21 cellular contexts compared by ENCODE assay signal in the genomic region with DNA sequence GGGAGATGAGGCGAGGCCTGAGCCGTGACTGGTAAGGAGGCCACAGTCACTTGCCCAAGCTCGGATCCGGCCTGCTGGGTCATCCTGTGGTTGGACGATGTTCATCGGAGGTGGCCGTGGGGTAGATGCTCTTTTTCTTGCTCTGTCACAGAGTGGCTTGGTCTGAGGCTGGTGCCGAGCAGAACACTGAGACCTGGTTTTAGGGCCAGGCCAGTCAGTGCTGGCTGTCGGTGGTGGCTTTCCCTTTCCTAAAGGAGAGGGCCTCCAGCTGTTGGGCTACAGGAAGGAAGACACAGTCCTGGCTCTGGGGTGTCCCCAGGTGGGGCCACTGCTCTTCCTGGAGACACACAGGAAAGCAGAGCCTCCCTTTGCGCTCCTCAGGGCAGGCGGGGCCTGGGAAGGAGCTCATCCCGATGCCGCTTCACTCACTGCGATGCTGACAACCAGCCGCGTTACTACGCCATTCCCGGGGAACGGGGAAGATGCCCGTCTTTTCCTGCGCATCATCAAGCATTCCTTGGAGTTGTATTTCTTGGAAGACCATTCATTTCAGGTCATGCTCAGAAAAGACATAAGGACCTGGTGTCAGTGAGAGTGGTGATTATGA.
DNase-seq lines count a peak whose midpoint lies in the region; ATAC-seq and TF ChIP-seq lines count a peak whose summit lies in the region.
"Had no signal": no experiment of that assay in that cellular context is flagged by ENCODE, and none has a peak within 500 bp of the region (broad histone marks: within the 10 kb centered on the region; RNA-seq: fewer than 3 reads in every experiment).

No MANE protein-coding gene starts in this region.

- H3K4me3 ChIP-seq in heart right ventricle: no peak overlapping the region
- H3K4me3 ChIP-seq: BLaER1, GM12878, GM23338 had no signal

- H3K36me3 Mint-ChIP-seq in nephron progenitor cell (ENCODE audit: low read depth): no peaks in the 10 kb centered on the region
- H3K36me3 Mint-ChIP-seq in progenitor cell of endocrine pancreas (ENCODE audit: insufficient read depth): no peaks in the 10 kb centered on the region
- H3K36me3 Mint-ChIP-seq in CD14-positive monocyte: no peaks in the 10 kb centered on the region
- H3K36me3 Mint-ChIP-seq: CD8-positive, alpha-beta memory T cell had no signal

- H3K27me3 Mint-ChIP-seq in nephron progenitor cell (ENCODE audit: low read depth, poor library complexity) (peaks cover 20% of the 10 kb centered on the region), progenitor cell of endocrine pancreas (peaks cover 69% of the 10 kb centered on the region), CD14-positive monocyte (ENCODE audit: low read depth in 3 of 3) (peaks cover 0 to 4% (median 3%) of the 10 kb centered on the region in 3 donors)
- H3K27me3 Mint-ChIP-seq: B cell had no signal

- H3K27ac ChIP-seq in heart right ventricle: no peak overlapping the region
- H3K27ac ChIP-seq in caudate nucleus (ENCODE audit: low read depth, low read length): peak overlapping the region; percentile 48
- H3K27ac ChIP-seq: BLaER1, C4-2B had no signal

- H3K4me1 Mint-ChIP-seq in nephron progenitor cell: peaks cover 57% of the 10 kb centered on the region
- peaks cover 4% of the 10 kb centered on the region for H3K4me1 Mint-ChIP-seq in progenitor cell of endocrine pancreas (ENCODE audit: low read depth)
- no peaks in the 10 kb centered on the region for H3K4me1 Mint-ChIP-seq in CD14-positive monocyte
- H3K4me1 Mint-ChIP-seq: B cell; CD8-positive, alpha-beta memory T cell; GM23338 had no signal

- no peaks in the 10 kb centered on the region for H3K36me3 ChIP-seq in heart right ventricle
- H3K36me3 ChIP-seq: BLaER1 had no signal

- H3K9me3 ChIP-seq in heart right ventricle: no peaks in the 10 kb centered on the region
- H3K9me3 ChIP-seq: BLaER1 had no signal

- no peaks in the 10 kb centered on the region for H3K4me1 ChIP-seq in heart right ventricle

- intact Hi-C loops in cardiac septum (cut with DNase I): no loop called here
- intact Hi-C loops in heart right ventricle (cut with DNase I): no loop called here
- intact Hi-C loops in CD14-positive monocyte (cut with micrococcal nuclease): no loop called here

- no peak overlapping the region for H3K4me3 Mint-ChIP-seq in nephron progenitor cell
- no peak overlapping the region for H3K4me3 Mint-ChIP-seq in progenitor cell of endocrine pancreas (ENCODE audit: low read depth)
- no peak overlapping the region for H3K4me3 Mint-ChIP-seq in CD14-positive monocyte
- H3K4me3 Mint-ChIP-seq: B cell; CD4-positive, alpha-beta T cell; CD8-positive, alpha-beta memory T cell; GM23338 had no signal

- no peak for ATAC-seq in heart right ventricle
- ATAC-seq: GM12878, GM23338 had no signal

- TF ChIP-seq CTCF in heart right ventricle (IDR thresholded peaks at IDR 0.05): no peak
- TF ChIP-seq CTCF in nephron progenitor cell (IDR thresholded peaks at IDR 0.05): no peak
- no peak for TF ChIP-seq CTCF in progenitor cell of endocrine pancreas (IDR thresholded peaks at IDR 0.05; ENCODE audit: unreplicated experiment)
- TF ChIP-seq CTCF in CD14-positive monocyte (IDR thresholded peaks at IDR 0.05): no peak

- peak overlapping the region; percentile 59 for H3K27ac Mint-ChIP-seq in nephron progenitor cell
- peak overlapping the region; percentile 52 for H3K27ac Mint-ChIP-seq in progenitor cell of endocrine pancreas
- no peak overlapping the region for H3K27ac Mint-ChIP-seq in CD14-positive monocyte
- H3K27ac Mint-ChIP-seq: B cell; CD4-positive, alpha-beta T cell; CD8-positive, alpha-beta memory T cell; GM23338 had no signal

- 92 to 93% methylated on average over 21 of the region's 21 CpGs for WGBS in heart right ventricle, 2 donors

- DNase-seq in cardiac septum (ENCODE audit: low spot score) (peak; percentile 35), heart right ventricle (no peak), caudate nucleus (lab: John Stamatoyannopoulos, UW) (no peak), nephron progenitor cell (no peak), progenitor cell of endocrine pancreas (ENCODE audit: low spot score, unreplicated experiment) (no peak), A172 (ENCODE audit: low spot score) (no peak), CD14-positive monocyte (ENCODE audit: low spot score) (no peak)
- DNase-seq in activated CD4-positive, alpha-beta T cell treated with anti-CD3 and anti-CD28 coated beads, Interleukin-2, amount 50 U/mL, for 4 hours: no peak
- DNase-seq: 8988T; CD4-positive, alpha-beta T cell; CD8-positive, alpha-beta memory T cell; DMS 273 treated with DMSO at 0.1 percent for 48 hours; DMS79; EL; GDM1; HCEC 1CT had no signal

- peaks cover 8% of the 10 kb centered on the region for H3K9me3 Mint-ChIP-seq in nephron progenitor cell
- H3K9me3 Mint-ChIP-seq in progenitor cell of endocrine pancreas (ENCODE audit: low read depth): no peaks in the 10 kb centered on the region
- peaks cover 0 to 9% (median 2%) of the 10 kb centered on the region in 7 donors for H3K9me3 Mint-ChIP-seq in CD14-positive monocyte
- H3K9me3 Mint-ChIP-seq: CD4-positive, alpha-beta T cell had no signal

- peaks cover 0 to 34% (median 16%) of the 10 kb centered on the region in 7 donors for H3K27me3 ChIP-seq in heart right ventricle
- H3K27me3 ChIP-seq: BLaER1 had no signal

Comparison
In these comparisons a context has a peak if more than half of its experiments do, and no peak if none do; other contexts are left out.
1. H3K27ac Mint-ChIP-seq: peak in nephron progenitor cell (single experiment) and progenitor cell of endocrine pancreas (single experiment); none in CD14-positive monocyte (0 of 7).